In the genomic region with DNA sequence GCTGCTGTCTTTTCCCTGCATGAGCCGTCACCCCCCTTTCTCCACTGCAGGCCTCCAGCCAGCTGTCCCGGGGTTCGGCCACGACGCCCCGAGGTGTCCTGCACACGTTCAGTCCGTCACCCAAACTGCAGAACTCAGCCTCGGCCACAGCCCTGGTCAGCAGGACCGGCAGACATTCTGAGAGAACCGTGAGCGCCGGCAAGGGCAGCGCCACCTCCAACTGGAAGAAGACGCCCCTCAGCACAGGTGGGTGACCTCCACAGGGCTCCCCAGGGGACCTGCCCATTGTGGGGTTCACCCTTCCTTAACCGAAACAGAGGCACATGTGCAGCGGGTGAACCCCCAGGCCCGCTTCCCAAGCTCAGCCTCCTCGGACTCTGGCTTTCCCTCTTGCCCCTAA, we compare ENCODE assay signal across 1 cellular context.
TF ChIP-seq lines count a peak whose summit lies in the region.

No MANE protein-coding gene starts in this region.

TF ChIP-seq in HepG2, 621 proteins besides CTCF, POLR2A, EP300 and RAD21:
- TF ChIP-seq, protein P1, sequence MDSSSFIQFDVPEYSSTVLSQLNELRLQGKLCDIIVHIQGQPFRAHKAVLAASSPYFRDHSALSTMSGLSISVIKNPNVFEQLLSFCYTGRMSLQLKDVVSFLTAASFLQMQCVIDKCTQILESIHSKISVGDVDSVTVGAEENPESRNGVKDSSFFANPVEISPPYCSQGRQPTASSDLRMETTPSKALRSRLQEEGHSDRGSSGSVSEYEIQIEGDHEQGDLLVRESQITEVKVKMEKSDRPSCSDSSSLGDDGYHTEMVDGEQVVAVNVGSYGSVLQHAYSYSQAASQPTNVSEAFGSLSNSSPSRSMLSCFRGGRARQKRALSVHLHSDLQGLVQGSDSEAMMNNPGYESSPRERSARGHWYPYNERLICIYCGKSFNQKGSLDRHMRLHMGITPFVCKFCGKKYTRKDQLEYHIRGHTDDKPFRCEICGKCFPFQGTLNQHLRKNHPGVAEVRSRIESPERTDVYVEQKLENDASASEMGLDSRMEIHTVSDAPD (CRISPR knock-in tag; IDR thresholded peaks at IDR 0.05): no peak
- peak; percentile 59 for TF ChIP-seq AGO2 (optimal IDR thresholded peaks at IDR 0.05; ENCODE audit: low read depth, low read length)
- TF ChIP-seq ZNF747 (CRISPR knock-in tag; IDR thresholded peaks at IDR 0.05; ENCODE audit: borderline replicate concordance): no peak
- TF ChIP-seq ZNF382 (CRISPR knock-in tag; IDR thresholded peaks at IDR 0.05; ENCODE audit: borderline replicate concordance): no peak
- TF ChIP-seq, protein P2, sequence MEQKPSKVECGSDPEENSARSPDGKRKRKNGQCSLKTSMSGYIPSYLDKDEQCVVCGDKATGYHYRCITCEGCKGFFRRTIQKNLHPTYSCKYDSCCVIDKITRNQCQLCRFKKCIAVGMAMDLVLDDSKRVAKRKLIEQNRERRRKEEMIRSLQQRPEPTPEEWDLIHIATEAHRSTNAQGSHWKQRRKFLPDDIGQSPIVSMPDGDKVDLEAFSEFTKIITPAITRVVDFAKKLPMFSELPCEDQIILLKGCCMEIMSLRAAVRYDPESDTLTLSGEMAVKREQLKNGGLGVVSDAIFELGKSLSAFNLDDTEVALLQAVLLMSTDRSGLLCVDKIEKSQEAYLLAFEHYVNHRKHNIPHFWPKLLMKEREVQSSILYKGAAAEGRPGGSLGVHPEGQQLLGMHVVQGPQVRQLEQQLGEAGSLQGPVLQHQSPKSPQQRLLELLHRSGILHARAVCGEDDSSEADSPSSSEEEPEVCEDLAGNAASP (CRISPR knock-in tag; IDR thresholded peaks at IDR 0.05; ENCODE audit: borderline replicate concordance): no peak
- TF ChIP-seq NFATC3 (CRISPR knock-in tag; IDR thresholded peaks at IDR 0.05): no peak
- no peak for TF ChIP-seq ZNF567 (CRISPR knock-in tag; IDR thresholded peaks at IDR 0.05; ENCODE audit: borderline replicate concordance)
- TF ChIP-seq TOPORS (CRISPR knock-in tag; IDR thresholded peaks at IDR 0.05): no peak
